ENCODE assay signal across 10 cellular contexts in genomic region chr4:186676531-186677158, GRCh38. TPM values are rescaled to one million over a fixed set of nuclear protein-coding genes. Genes with fewer than 3 reads are reported as not detected.
A peak's percentile ranks its signal among the peaks of the same experiment; 100 is the strongest.
DNase-seq lines count a peak whose midpoint lies in the region; ATAC-seq and TF ChIP-seq lines count a peak whose summit lies in the region.
"Had no signal": no experiment of that assay in that cellular context is flagged by ENCODE, and none has a peak within 500 bp of the region (broad histone marks: within the 10 kb centered on the region; RNA-seq: fewer than 3 reads in every experiment).

No MANE protein-coding gene starts in this region.

- H3K27ac ChIP-seq in ascending aorta (peak overlapping the region; percentile 14 to 27), right atrium auricular region (peak overlapping the region; percentile 62 to 78), stomach (peak overlapping the region in 3 of 5 donors; percentile 1 to 45 (median 38))

- WGBS in stomach, 5 donors = 17 to 43% (median 33%) methylated on average over 1 of the region's 1 CpG

- ATAC-seq in GM18867 (IDR thresholded peaks at IDR 0.05; ENCODE audit: unreplicated experiment) = peak; percentile 76
- ATAC-seq: GM12878 had no signal

- TF ChIP-seq EP300 in stomach (IDR thresholded peaks at IDR 0.05) = no peak

- TF ChIP-seq CTCF in ascending aorta (IDR thresholded peaks at IDR 0.05) (no peak), right atrium auricular region (IDR thresholded peaks at IDR 0.05) (no peak), stomach (IDR thresholded peaks at IDR 0.05) (no peak), BE2C (IDR thresholded peaks at IDR 0.05; ENCODE audit: low read depth, low read length) (no peak)

- H3K4me1 ChIP-seq in ascending aorta = peaks cover 0 to 9% of the 10 kb centered on the region in 2 donors
- peaks cover 0 to 14% of the 10 kb centered on the region in 2 donors for H3K4me1 ChIP-seq in right atrium auricular region
- peaks cover 7 to 18% (median 13%) of the 10 kb centered on the region in 4 donors for H3K4me1 ChIP-seq in stomach
- no peaks in the 10 kb centered on the region for H3K4me1 ChIP-seq in BE2C

- TF ChIP-seq POLR2A in stomach (IDR thresholded peaks at IDR 0.05) = no peak

- H3K4me3 ChIP-seq in ascending aorta = no peak overlapping the region
- H3K4me3 ChIP-seq in right atrium auricular region = no peak overlapping the region
- no peak overlapping the region for H3K4me3 ChIP-seq in stomach
- H3K4me3 ChIP-seq in BE2C (ENCODE audit: low read depth, low read length) = no peak overlapping the region
- H3K4me3 ChIP-seq: GM12878, MG63 had no signal

- intact Hi-C loops in ascending aorta (cut with DNase I) (loop anchor here (10.0 kb wide), 1 partner anchor 1658 kb away; no protein-coding TSS in a partner anchor), stomach (cut with DNase I; ENCODE audit: low total_unique reads) (no loop called here)

- H3K9me3 ChIP-seq in ascending aorta = no peaks in the 10 kb centered on the region
- no peaks in the 10 kb centered on the region for H3K9me3 ChIP-seq in right atrium auricular region
- no peaks in the 10 kb centered on the region for H3K9me3 ChIP-seq in stomach
- H3K9me3 ChIP-seq in BE2C = no peaks in the 10 kb centered on the region
- H3K9me3 ChIP-seq: MG63 had no signal

- H3K27me3 ChIP-seq in ascending aorta (no peaks in the 10 kb centered on the region), right atrium auricular region (no peaks in the 10 kb centered on the region), stomach (no peaks in the 10 kb centered on the region), BE2C (peaks cover 6% of the 10 kb centered on the region; the same call in 1 of the 2 replicates)
- H3K27me3 ChIP-seq: MG63 had no signal

- DNase-seq in ascending aorta (ENCODE audit: low spot score in 2 of 2) (no peak), right atrium auricular region (ENCODE audit: low spot score) (no peak), stomach (no peak), DMS114 treated with DMSO at 0.1 percent for 48 hours (lab: John Stamatoyannopoulos, UW; ENCODE audit: unreplicated experiment) (no peak), activated T-cell treated with anti-CD3 and anti-CD28 coated beads for 4 hours (no peak), BE2C (no peak), NCI-H82 (lab: John Stamatoyannopoulos, UW) (no peak)
- DNase-seq: MG63 had no signal

- H3K36me3 ChIP-seq in ascending aorta (no peaks in the 10 kb centered on the region), right atrium auricular region (no peaks in the 10 kb centered on the region), stomach (no peaks in the 10 kb centered on the region), BE2C (no peaks in the 10 kb centered on the region)
- H3K36me3 ChIP-seq: MG63 had no signal

RNA-seq across cellular contexts. Expression of gene FAT1, which starts 47.0 kb away (rescaled TPM):
- total RNA-seq in ascending aorta = 52.9 TPM
- 10 to 100 TPM; 70.3 to 89.5 TPM for total RNA-seq in right atrium auricular region
- total RNA-seq in stomach = 100 to 1,000 TPM in 3 of 5 donors, 10 to 100 TPM in 2; 57.8 to 272 (median 104) TPM
- 10 to 100 TPM in 1 of 3 donors, 1 to 10 TPM in 2; 8.2 to 17.9 (median 8.7) TPM for polyA plus RNA-seq in stomach
- 0.45 TPM for polyA plus RNA-seq in BE2C (2012; ENCODE audit: insufficient read depth, insufficient read length, low read depth)
